8 cellular contexts compared by ENCODE assay signal in the genomic region with DNA sequence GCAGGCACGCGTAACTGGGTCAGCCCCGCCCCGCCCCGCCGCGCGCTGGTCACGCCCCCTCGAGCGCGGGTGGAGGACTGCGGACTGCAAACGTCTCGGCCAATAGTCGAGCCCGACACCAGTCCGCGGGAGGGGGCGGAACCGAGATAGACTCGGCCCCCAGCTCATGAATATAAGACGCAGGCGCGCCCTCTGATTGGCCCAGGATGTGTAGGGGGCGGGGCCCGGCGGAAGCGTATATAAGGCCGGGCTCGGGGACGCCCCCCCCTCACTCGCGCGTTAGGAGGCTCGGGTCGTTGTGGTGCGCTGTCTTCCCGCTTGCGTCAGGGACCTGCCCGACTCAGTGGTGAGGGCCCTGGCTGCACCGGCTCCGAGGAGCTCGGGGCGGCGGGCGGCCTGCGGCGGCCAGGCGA. TPM values are rescaled to one million over a fixed set of nuclear protein-coding genes. Genes with fewer than 3 reads are reported as not detected.
DNase-seq lines count a peak whose midpoint lies in the region; ATAC-seq, FAIRE-seq and TF ChIP-seq lines count a peak whose summit lies in the region.

Gene CIRBP (plus strand): TSS at position 268 of the 413 bp plus-strand sequence. CDS start 1,602 bp downstream, outside the sequence.

- TF ChIP-seq CTCF in nephron (IDR thresholded peaks at IDR 0.05; ENCODE audit: unreplicated experiment in 3 of 3), result no peak

- H3K27me3 Mint-ChIP-seq in nephron (ENCODE audit: low read depth), result peaks cover 5% of the 10 kb centered on the region

- H3K4me3 Mint-ChIP-seq in nephron, result peak within 1 kb of the TSS; percentile 90 to 94 (median 92)

- TF ChIP-seq POLR2A in H54 (IDR thresholded peaks at IDR 0.05; ENCODE audit: low read depth, low read length), result peak; percentile 96

- no peaks in the 10 kb centered on the region for H3K9me3 ChIP-seq in MG63

- peaks cover 80% of the 10 kb centered on the region for H3K4me1 Mint-ChIP-seq in nephron

- H3K27me3 ChIP-seq in MG63, result no peaks in the 10 kb centered on the region

- H3K4me3 ChIP-seq in MG63, result peak within 1 kb of the TSS; percentile 67

- H3K36me3 Mint-ChIP-seq in nephron (ENCODE audit: low read depth), result peaks cover 39% of the 10 kb centered on the region

- peak within 1 kb of the TSS; percentile 83 to 98 (median 95) for H3K27ac Mint-ChIP-seq in nephron

- ATAC-seq in stimulated activated naive CD8-positive, alpha-beta T cell treated with anti-CD3 and anti-CD28 coated beads, Interleukin-15, Interleukin-2, amounts not matched to agents 100 U/mL and 50 U/mL, for 24 hours, result peak; percentile 79

- no peak for FAIRE-seq in H54 (lab: Jason Lieb, UNC)

- H3K36me3 ChIP-seq in MG63, result peaks cover 37% of the 10 kb centered on the region

- no peaks in the 10 kb centered on the region for H3K9me3 Mint-ChIP-seq in nephron

- DNase-seq in EL (peak; percentile 99), H54 (ENCODE audit: insufficient read length, low spot score) (peak; percentile 97), MG63 (peak; percentile 97), SHP77 (lab: John Stamatoyannopoulos, UW) (peak; percentile 92 to 98), fibroblast of peridontal ligament (ENCODE audit: extremely low read depth) (peak; percentile 99)
- peak; percentile 99 for DNase-seq in activated T-helper 9 cell treated with anti-CD3 and anti-CD28 coated beads, Interleukin-2, amount 50 U/mL, for 16 hours (ENCODE audit: low read depth)
- peak; percentile 100 for DNase-seq in stimulated activated naive CD8-positive, alpha-beta T cell treated with anti-CD3 and anti-CD28 coated beads, Interleukin-15, Interleukin-2, amounts not matched to agents 100 U/mL and 50 U/mL, for 24 hours

RNA-seq across cellular contexts. Expression of gene CIRBP, which starts in this region (rescaled TPM):
- 64.1 and 68.5 TPM in 2 replicates for total RNA-seq in MG63 (2014; rRNA removed; shearing (Covaris generic); ENCODE audit: low replicate concordance)

Comparison
In these comparisons a context has a peak if more than half of its experiments do, and no peak if none do; other contexts are left out.
1. Peak in every context shown above with its lines: DNase-seq, ATAC-seq and H3K4me3 ChIP-seq.